31 cellular contexts compared by ENCODE assay signal in genomic region chr6:71698698-71699097, GRCh38.
"Had no signal": no experiment of that assay in that cellular context is flagged by ENCODE, and none has a peak within 500 bp of the region (broad histone marks: within the 10 kb centered on the region; RNA-seq: fewer than 3 reads in every experiment).

No MANE protein-coding gene starts in this region.

- H3K27ac Mint-ChIP-seq: dendritic cell treated with granulocyte-macrophage colony-stimulating factor and Interleukin-4, amounts not matched to agents 40 ng/mL and 50 ng/mL, for 4 days; endodermal cell; mesothelial cell of epicardium; naive thymus-derived CD4-positive, alpha-beta T cell; nephron; neural progenitor cell; progenitor cell of endocrine pancreas; stimulated activated naive CD8-positive, alpha-beta T cell treated with anti-CD3 and anti-CD28 coated beads, Interleukin-15, amount 100 ng/mL, for 72 hours had no signal

- H3K4me1 ChIP-seq: gastrocnemius medialis, heart left ventricle, neural progenitor cell, parathyroid adenoma, suprapubic skin, upper lobe of right lung, uterus had no signal

- DNase-seq: effector CD8-positive, alpha-beta T cell; endodermal cell; foreskin fibroblast; gastrocnemius medialis; heart left ventricle; kidney; mesenchymal stem cell; mucosa of descending colon; naive thymus-derived CD4-positive, alpha-beta T cell; stimulated activated CD4-positive, alpha-beta T cell treated with anti-CD3 and anti-CD28 coated beads, Interleukin-12 subunit alpha, Interleukin-12 subunit beta, amount 100 ng/mL, for 4 hours; stimulated activated CD4-positive, alpha-beta T cell treated with anti-CD3 and anti-CD28 coated beads, Interleukin-1b, Interleukin-23, amount 100 ng/mL, for 48 hours; stimulated activated CD4-positive, alpha-beta T cell treated with anti-CD3 and anti-CD28 coated beads, Interleukin-4, amount 100 ng/mL, for 1 hour; stimulated activated CD8-positive, alpha-beta memory T cell treated with anti-CD3 and anti-CD28 coated beads, Interleukin-4, amount 100 ng/mL, for 48 hours; stimulated activated naive CD4-positive, alpha-beta T cell; stimulated activated naive CD8-positive, alpha-beta T cell treated with anti-CD3 and anti-CD28 coated beads, Interleukin-15, amount 100 ng/mL, for 72 hours; transverse colon; upper lobe of right lung; uterus had no signal

- H3K27me3 Mint-ChIP-seq: dendritic cell treated with granulocyte-macrophage colony-stimulating factor and Interleukin-4, amounts not matched to agents 40 ng/mL and 50 ng/mL, for 4 days; naive thymus-derived CD4-positive, alpha-beta T cell; progenitor cell of endocrine pancreas; stimulated activated naive CD8-positive, alpha-beta T cell treated with anti-CD3 and anti-CD28 coated beads, Interleukin-15, amount 100 ng/mL, for 72 hours had no signal

- H3K36me3 Mint-ChIP-seq: mesothelial cell of epicardium; naive thymus-derived CD4-positive, alpha-beta T cell; neural progenitor cell had no signal

- H3K4me3 Mint-ChIP-seq: dendritic cell treated with granulocyte-macrophage colony-stimulating factor and Interleukin-4, amounts not matched to agents 40 ng/mL and 50 ng/mL, for 4 days; endodermal cell; mesothelial cell of epicardium; naive thymus-derived CD4-positive, alpha-beta T cell; nephron; neural progenitor cell; stimulated activated naive CD8-positive, alpha-beta T cell treated with anti-CD3 and anti-CD28 coated beads, Interleukin-15, amount 100 ng/mL, for 72 hours had no signal

- H2AFZ ChIP-seq: hepatocyte, neural progenitor cell, parathyroid adenoma had no signal

- H3K9me3 Mint-ChIP-seq: dendritic cell treated with granulocyte-macrophage colony-stimulating factor and Interleukin-4, amounts not matched to agents 40 ng/mL and 50 ng/mL, for 4 days; neural progenitor cell had no signal

- H3K79me2 ChIP-seq: hepatocyte, parathyroid adenoma had no signal

- H3K27ac ChIP-seq: epithelial cell of prostate, gastrocnemius medialis, heart left ventricle, hepatocyte, neural progenitor cell, parathyroid adenoma, suprapubic skin, transverse colon, upper lobe of right lung, uterus had no signal

- H3K4me3 ChIP-seq: gastrocnemius medialis, heart left ventricle, hepatocyte, mucosa of descending colon, neural progenitor cell, smooth muscle cell, suprapubic skin, transverse colon, upper lobe of right lung, uterus had no signal

- H3K4me2 ChIP-seq: hepatocyte, neural progenitor cell, smooth muscle cell had no signal

- ATAC-seq: esophagus mucosa; gastrocnemius medialis; heart left ventricle; left lobe of liver; mucosa of descending colon; naive thymus-derived CD4-positive, alpha-beta T cell; sciatic nerve; stimulated activated naive CD8-positive, alpha-beta T cell treated with anti-CD3 and anti-CD28 coated beads, Interleukin-15, amount 100 ng/mL, for 72 hours; upper lobe of right lung had no signal

- H3K27me3 ChIP-seq: gastrocnemius medialis, heart left ventricle, hepatocyte, neural progenitor cell, suprapubic skin, transverse colon, upper lobe of right lung, uterus had no signal

- H3K36me3 ChIP-seq: gastrocnemius medialis, heart left ventricle, neural progenitor cell, suprapubic skin, transverse colon, upper lobe of right lung, uterus had no signal

- H3K4me1 Mint-ChIP-seq: endodermal cell; mesothelial cell of epicardium; naive thymus-derived CD4-positive, alpha-beta T cell; nephron; neural progenitor cell; stimulated activated naive CD8-positive, alpha-beta T cell treated with anti-CD3 and anti-CD28 coated beads, Interleukin-15, amount 100 ng/mL, for 72 hours had no signal
